In genomic region chr3:194298331-194299227, GRCh38 we compare ENCODE assay signal across 26 cellular contexts. TPM values are rescaled to one million over a fixed set of nuclear protein-coding genes. Genes with fewer than 3 reads are reported as not detected.
DNase-seq lines count a peak whose midpoint lies in the region; ATAC-seq, FAIRE-seq and TF ChIP-seq lines count a peak whose summit lies in the region.
"Had no signal": no experiment of that assay in that cellular context is flagged by ENCODE, and none has a peak within 500 bp of the region (broad histone marks: within the 10 kb centered on the region; RNA-seq: fewer than 3 reads in every experiment).

No MANE protein-coding gene starts in this region.

- H3K4me2 ChIP-seq in mammary epithelial cell (ENCODE audit: insufficient read depth, low read depth, low read length): no peak overlapping the region
- H3K4me2 ChIP-seq in mesendoderm (ENCODE audit: low read length): no peak overlapping the region
- H3K4me2 ChIP-seq: smooth muscle cell had no signal

- H3K9me3 ChIP-seq in breast epithelium (no peaks in the 10 kb centered on the region), mammary epithelial cell (replicated peaks; ENCODE audit: insufficient read depth, low read length) (no peaks in the 10 kb centered on the region)
- H3K9me3 ChIP-seq: tibial nerve had no signal

- H3K27ac ChIP-seq in breast epithelium: peak overlapping the region; percentile 44 to 48
- no peak overlapping the region for H3K27ac ChIP-seq in mammary epithelial cell (ENCODE audit: insufficient read depth, low read depth, low read length)
- H3K27ac ChIP-seq in mesendoderm (ENCODE audit: low read depth, low read length): no peak overlapping the region
- H3K27ac ChIP-seq: SK-N-MC had no signal

- no TSS peak for BruUV-seq in mammary epithelial cell (replicated peaks; lab: Mats Ljungman, UMichigan)

- H3K36me3 Mint-ChIP-seq in activated naive CD4-positive, alpha-beta T cell treated with anti-CD3 and anti-CD28 coated beads, Interleukin-2, amount 10 ng/mL, durations not matched to agents 7 days and 5 days: peaks cover 10% of the 10 kb centered on the region
- H3K36me3 Mint-ChIP-seq: CD8-positive, alpha-beta T cell; IgD-negative memory B cell; immature natural killer cell; naive thymus-derived CD8-positive, alpha-beta T cell had no signal

- no peak overlapping the region for H4K5ac ChIP-seq in mesendoderm (ENCODE audit: low read length)

- H2BK15ac ChIP-seq in mesendoderm (replicated peaks; ENCODE audit: low read depth): peak overlapping the region; percentile 59

- no peaks in the 10 kb centered on the region for H3K27me3 ChIP-seq in breast epithelium
- H3K27me3 ChIP-seq in mammary epithelial cell (ENCODE audit: insufficient read depth, low read length): no peaks in the 10 kb centered on the region
- H3K27me3 ChIP-seq in mesendoderm (ENCODE audit: insufficient read depth, low read length, poor library complexity): no peaks in the 10 kb centered on the region
- H3K27me3 ChIP-seq: tibial nerve had no signal

- peak overlapping the region; percentile 9 for H3K56ac ChIP-seq in mesendoderm (ENCODE audit: low read length)

- in situ Hi-C loops in mammary epithelial cell (cut with MboI; ENCODE audit: low sequenced_read_pairs in 2 of 2): no loop called here

- H4K20me1 ChIP-seq in mammary epithelial cell (ENCODE audit: insufficient read depth, low read length): no peaks in the 10 kb centered on the region

- no peak overlapping the region for H3K4ac ChIP-seq in mesendoderm (ENCODE audit: low read depth, low read length)

- H3K9ac ChIP-seq in mammary epithelial cell (ENCODE audit: insufficient read depth, low read length): no peak overlapping the region
- no peak overlapping the region for H3K9ac ChIP-seq in mesendoderm (ENCODE audit: low read length)

- TF ChIP-seq CTCF in breast epithelium (IDR thresholded peaks at IDR 0.05) (no peak), mammary epithelial cell (conservative IDR thresholded peaks at IDR 0.05 in 1 of 2, IDR thresholded peaks at IDR 0.05 in 1 of 2; ENCODE audit: extremely low read depth in 1 of 2, insufficient read depth in 1 of 2, low read depth in 1 of 2, low read length in 2 of 2) (no peak)

- no peak overlapping the region for H3K23ac ChIP-seq in mesendoderm (ENCODE audit: low read length)

- peak overlapping the region; percentile 32 for H3K18ac ChIP-seq in mesendoderm (ENCODE audit: low read length)

- H3K79me2 ChIP-seq in mammary epithelial cell (ENCODE audit: insufficient read depth, low read length): no peaks in the 10 kb centered on the region
- H3K79me2 ChIP-seq in mesendoderm (ENCODE audit: control insufficient read depth, insufficient read depth, low read length): no peaks in the 10 kb centered on the region

- peak overlapping the region; percentile 27 for H2BK5ac ChIP-seq in mesendoderm (ENCODE audit: low read length)

- peaks cover 31% of the 10 kb centered on the region for H3K4me1 Mint-ChIP-seq in activated naive CD4-positive, alpha-beta T cell treated with anti-CD3 and anti-CD28 coated beads, Interleukin-2, amount 10 ng/mL, durations not matched to agents 7 days and 5 days

- dilution Hi-C loops in mammary epithelial cell (cut with HindIII; ENCODE audit: low sequenced_read_pairs): no loop called here

- H2BK120ac ChIP-seq in mesendoderm (ENCODE audit: low read depth, low read length): no peak overlapping the region

- intact Hi-C loops in breast epithelium (cut with DNase I; ENCODE audit: low total_unique reads) (no loop called here), mammary epithelial cell (cut with micrococcal nuclease) (loop anchor here (5.0 kb wide), 1 partner anchor 96 kb away; no protein-coding TSS in a partner anchor)

- H3K27me3 Mint-ChIP-seq in activated naive CD4-positive, alpha-beta T cell treated with anti-CD3 and anti-CD28 coated beads, Interleukin-2, amount 10 ng/mL, durations not matched to agents 7 days and 5 days: peaks cover 52% of the 10 kb centered on the region

- CTCF ChIA-PET in mammary epithelial cell (lab: Charles Lee; ENCODE audit: low non-redundant PET): no interaction called here
- CTCF ChIA-PET in activated naive CD4-positive, alpha-beta T cell treated with anti-CD3 and anti-CD28 coated beads, Interleukin-2, amount 10 ng/mL, durations not matched to agents 7 days and 5 days (lab: Charles Lee): no interaction called here

- no peak for ATAC-seq in HG03175 (IDR thresholded peaks at IDR 0.05; ENCODE audit: unreplicated experiment)
- ATAC-seq: CD8-positive, alpha-beta T cell; naive thymus-derived CD8-positive, alpha-beta T cell had no signal

- no peak overlapping the region for H3K27ac Mint-ChIP-seq in activated naive CD4-positive, alpha-beta T cell treated with anti-CD3 and anti-CD28 coated beads, Interleukin-2, amount 10 ng/mL, durations not matched to agents 7 days and 5 days
- H3K27ac Mint-ChIP-seq: CD8-positive, alpha-beta T cell; immature natural killer cell had no signal

- no peak for TF ChIP-seq POLR2A in breast epithelium (IDR thresholded peaks at IDR 0.05)

- DNase-seq in breast epithelium (ENCODE audit: low spot score in 2 of 2) (no peak), mammary epithelial cell (no peak), NCI-H69 (lab: John Stamatoyannopoulos, UW) (peak; percentile 82), mesendoderm (no peak), urothelium cell line (ENCODE audit: low spot score) (no peak)
- DNase-seq in stimulated activated CD8-positive, alpha-beta memory T cell treated with anti-CD3 and anti-CD28 coated beads, Interleukin-4, amount 100 ng/mL, for 48 hours: no peak
- no peak for DNase-seq in activated naive CD4-positive, alpha-beta T cell treated with anti-CD3 and anti-CD28 coated beads, Interleukin-2, amount 10 ng/mL, durations not matched to agents 7 days and 5 days
- DNase-seq: activated gamma-delta T cell treated with Interleukin-2 at 50 U/mL for 16 hours; CD8-positive, alpha-beta T cell; effector memory CD4-positive, alpha-beta T cell; immature natural killer cell; MV-4-11; NCI-H2171 treated with DMSO at 0.1 percent for 48 hours; NCI-H748 treated with DMSO at 0.1 percent for 48 hours had no signal

- no peak overlapping the region for H3K4me3 ChIP-seq in breast epithelium
- H3K4me3 ChIP-seq in mammary epithelial cell (replicated peaks in 1 of 3; ENCODE audit: insufficient read depth in 1 of 3, low read depth in 2 of 3, low read length in 3 of 3): no peak overlapping the region
- no peak overlapping the region for H3K4me3 ChIP-seq in mesendoderm (ENCODE audit: low read length)
- H3K4me3 ChIP-seq: SK-N-MC, smooth muscle cell, tibial nerve had no signal

- H3K9me3 Mint-ChIP-seq in activated naive CD4-positive, alpha-beta T cell treated with anti-CD3 and anti-CD28 coated beads, Interleukin-2, amount 10 ng/mL, durations not matched to agents 7 days and 5 days: peaks cover 5% of the 10 kb centered on the region
- H3K9me3 Mint-ChIP-seq: CD8-positive, alpha-beta T cell; IgD-negative memory B cell; immature natural killer cell; naive thymus-derived CD8-positive, alpha-beta T cell had no signal

- no peak overlapping the region for H3K4me3 Mint-ChIP-seq in activated naive CD4-positive, alpha-beta T cell treated with anti-CD3 and anti-CD28 coated beads, Interleukin-2, amount 10 ng/mL, durations not matched to agents 7 days and 5 days
- H3K4me3 Mint-ChIP-seq: CD8-positive, alpha-beta T cell; immature natural killer cell; naive thymus-derived CD8-positive, alpha-beta T cell had no signal

- no peaks in the 10 kb centered on the region for H3K36me3 ChIP-seq in breast epithelium
- H3K36me3 ChIP-seq in mammary epithelial cell (ENCODE audit: insufficient read depth, low read length): no peaks in the 10 kb centered on the region
- no peaks in the 10 kb centered on the region for H3K36me3 ChIP-seq in mesendoderm (ENCODE audit: control insufficient read depth, insufficient read depth, low read length)
- H3K36me3 ChIP-seq: tibial nerve had no signal

- peak; percentile 32 for FAIRE-seq in urothelium cell line (lab: Jason Lieb, UNC)
- FAIRE-seq: GM18507 had no signal

- 84% methylated on average over 15 of the region's 19 CpGs for WGBS in mammary epithelial cell (ENCODE audit: low coverage, missing lambda C conversion rate)
- WGBS in mesendoderm (ENCODE audit: extremely low coverage, insufficient coverage, low lambda C conversion rate): no CpG with 5 or more reads among the region's 19 CpGs

- H3K79me1 ChIP-seq in mesendoderm (ENCODE audit: low read length): no peaks in the 10 kb centered on the region

- no peak overlapping the region for H4K8ac ChIP-seq in mesendoderm (ENCODE audit: low read depth, low read length)

- H3K4me1 ChIP-seq in breast epithelium (peaks cover 0 to 5% of the 10 kb centered on the region in 2 donors), mammary epithelial cell (ENCODE audit: insufficient read depth, low read length) (peaks cover 20% of the 10 kb centered on the region), mesendoderm (ENCODE audit: control insufficient read depth, low read depth, low read length) (peaks cover 5% of the 10 kb centered on the region)

- no peak overlapping the region for H2AFZ ChIP-seq in mammary epithelial cell (ENCODE audit: low read depth, low read length)

- H2AK5ac ChIP-seq in mesendoderm (ENCODE audit: low read length): peak overlapping the region; percentile 95

RNA-seq across cellular contexts. Expression of gene CPN2, which starts 52.5 kb away (rescaled TPM):
- total RNA-seq in breast epithelium (under 1 TPM in 1 of 3 donors, not detected in 2; 0.16 TPM), mammary epithelial cell (not detected)
- polyA plus RNA-seq in mammary epithelial cell: not detected
- not detected for polyA minus RNA-seq in mammary epithelial cell
- polyA plus RNA-seq in mesendoderm (2013, experiment 1 of 2): 0.01 TPM
- polyA plus RNA-seq in mesendoderm (2013, experiment 2 of 2): 0.01 TPM
- total RNA-seq: aorta; CD8-positive, alpha-beta T cell; chondrocyte; H4; lung microvascular endothelial cell; naive thymus-derived CD8-positive, alpha-beta T cell; tibial nerve had no signal
- polyA plus RNA-seq: AG04450; aorta; IgD-negative memory B cell; immature natural killer cell; naive thymus-derived CD8-positive, alpha-beta T cell; smooth muscle cell had no signal

Comparison
In these comparisons a context has a peak if more than half of its experiments do, and no peak if none do; other contexts are left out.
1. H3K27ac ChIP-seq: peak in breast epithelium (2 of 2); none in mammary epithelial cell (single experiment) and mesendoderm (single experiment).